ENCODE assay signal across 23 cellular contexts in the genomic region with DNA sequence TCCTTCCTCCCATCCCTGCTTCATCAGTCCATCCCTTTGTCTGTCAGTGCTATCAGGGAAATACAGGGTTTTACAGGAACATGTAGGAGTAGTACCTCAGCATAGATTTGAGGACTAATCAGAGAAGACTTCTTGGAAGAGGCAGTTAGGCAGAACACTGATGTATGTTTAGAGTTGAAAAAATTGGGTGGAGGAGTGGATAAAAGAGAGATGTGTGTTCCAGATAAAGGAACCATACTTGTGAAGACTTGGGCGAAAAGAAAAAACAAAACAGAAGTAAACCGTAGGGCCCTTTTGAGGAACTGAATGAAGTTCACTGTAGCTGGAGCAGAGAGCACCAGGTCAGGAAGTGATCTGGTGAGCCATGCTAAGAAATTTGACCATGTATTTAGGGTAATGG. TPM values are rescaled to one million over a fixed set of nuclear protein-coding genes. Genes with fewer than 3 reads are reported as not detected.
A peak's percentile ranks its signal among the peaks of the same experiment; 100 is the strongest.
DNase-seq lines count a peak whose midpoint lies in the region; FAIRE-seq and TF ChIP-seq lines count a peak whose summit lies in the region.
"Had no signal": no experiment of that assay in that cellular context is flagged by ENCODE, and none has a peak within 500 bp of the region (broad histone marks: within the 10 kb centered on the region; RNA-seq: fewer than 3 reads in every experiment).

No MANE protein-coding gene starts in this region.

- H2AFZ ChIP-seq in Loucy (ENCODE audit: low read length) (no peak overlapping the region), mesenchymal stem cell (ENCODE audit: low read depth, low read length) (no peak overlapping the region)

- H3K9ac ChIP-seq in Loucy (ENCODE audit: low read depth, low read length, poor library complexity, severe bottlenecking) (peak overlapping the region; percentile 16), mesenchymal stem cell (ENCODE audit: low read length) (no peak overlapping the region)
- H3K9ac ChIP-seq: SK-N-SH had no signal

- H3K79me1 ChIP-seq in mesenchymal stem cell (replicated peaks; ENCODE audit: low read length, poor library complexity, severe bottlenecking) = peaks cover 15% of the 10 kb centered on the region

- H3K4me2 ChIP-seq in Loucy (ENCODE audit: low read depth, low read length, poor library complexity, severe bottlenecking) (peak overlapping the region; percentile 37), mesenchymal stem cell (ENCODE audit: low read length, poor library complexity, severe bottlenecking) (no peak overlapping the region)
- H3K4me2 ChIP-seq: SK-N-SH had no signal

- H3K27ac ChIP-seq in neutrophil = peak overlapping the region; percentile 55
- H3K27ac ChIP-seq in caudate nucleus (ENCODE audit: low read depth, low read length) = no peak overlapping the region
- no peak overlapping the region for H3K27ac ChIP-seq in mesenchymal stem cell (ENCODE audit: low read length, poor library complexity, severe bottlenecking)
- H3K27ac ChIP-seq: pancreas, Peyer's patch, VCaP had no signal

- H3K14ac ChIP-seq in mesenchymal stem cell (ENCODE audit: low read length in 2 of 2) = no peak overlapping the region

- H4K20me1 ChIP-seq in Loucy (ENCODE audit: insufficient read depth, low read length, poor library complexity, severe bottlenecking) = no peaks in the 10 kb centered on the region

- TF ChIP-seq CTCF in Loucy (conservative IDR thresholded peaks at IDR 0.05; ENCODE audit: low read length) (no peak), neutrophil (IDR thresholded peaks at IDR 0.05) (no peak)

- no peak overlapping the region for H4K91ac ChIP-seq in mesenchymal stem cell (ENCODE audit: low read length)

- no peak overlapping the region for H2BK12ac ChIP-seq in mesenchymal stem cell (ENCODE audit: low read length in 2 of 2)

- no peak overlapping the region for H2BK5ac ChIP-seq in mesenchymal stem cell (ENCODE audit: low read depth, low read length, poor library complexity, severe bottlenecking)

- no peaks in the 10 kb centered on the region for H3K27me3 ChIP-seq in Loucy (ENCODE audit: insufficient read depth, low read length, poor library complexity, severe bottlenecking)
- H3K27me3 ChIP-seq in neutrophil = no peaks in the 10 kb centered on the region
- H3K27me3 ChIP-seq in mesenchymal stem cell (ENCODE audit: control insufficient read depth in 1 of 2, insufficient read depth in 1 of 2, low read length in 2 of 2) = no peaks in the 10 kb centered on the region
- H3K27me3 ChIP-seq: pancreas, Peyer's patch, stomach had no signal

- peak overlapping the region in 1 of 2 experiments; percentile 41 for H3K18ac ChIP-seq in mesenchymal stem cell (ENCODE audit: low read depth in 1 of 2, low read length in 2 of 2)

- no peak for TF ChIP-seq POLR2A in GM12892 (IDR thresholded peaks at IDR 0.05; ENCODE audit: low read depth, low read length)

- WGBS in mesenchymal stem cell = 86% methylated on average over 2 of the region's 2 CpGs

- DNase-seq in GM12892 (ENCODE audit: insufficient read length) (no peak), SKM-1 (lab: John Stamatoyannopoulos, UW; ENCODE audit: unreplicated experiment) (peak; percentile 44), caudate nucleus (lab: John Stamatoyannopoulos, UW) (no peak), mesenchymal stem cell (no peak)
- no peak for DNase-seq in T-helper 2 cell treated with Interferon-gamma antibody and Interleukin-4, amounts not matched to agents 5 μg/mL and 100 μg/mL, for 36 hours (ENCODE audit: low spot score)
- DNase-seq: activated CD8-positive, alpha-beta T cell treated with anti-CD3 and anti-CD28 coated beads, Interleukin-2, amount 10 ng/mL, durations not matched to agents 7 days and 5 days; activated T-cell treated with anti-CD3 and anti-CD28 coated beads, Interleukin-2, amount 50 U/mL, for 72 hours; COR-L47; H7; NCI-H1417; NCI-H69; pancreas; Peyer's patch; SK-N-SH; stimulated activated CD4-positive, alpha-beta T cell treated with anti-CD3 and anti-CD28 coated beads, Interleukin-1b, Interleukin-23, amount 100 ng/mL, for 48 hours; stomach had no signal

- no peaks in the 10 kb centered on the region for H3K9me3 Mint-ChIP-seq in T-helper 2 cell treated with Interferon-gamma antibody and Interleukin-4, amounts not matched to agents 5 μg/mL and 100 μg/mL, for 36 hours
- H3K9me3 Mint-ChIP-seq: activated naive CD4-positive, alpha-beta T cell treated with anti-CD3 and anti-CD28 coated beads, Interleukin-2, amount 50 U/mL, for 24 hours; activated T-cell treated with anti-CD3 and anti-CD28 coated beads, Interleukin-2, amount 50 U/mL, for 72 hours had no signal

- H3K4ac ChIP-seq in mesenchymal stem cell (ENCODE audit: low read depth in 1 of 2, low read length in 2 of 2) = peak overlapping the region in 1 of 2 experiments; percentile 21

- peaks cover 6% of the 10 kb centered on the region for H3K36me3 Mint-ChIP-seq in T-helper 2 cell treated with Interferon-gamma antibody and Interleukin-4, amounts not matched to agents 5 μg/mL and 100 μg/mL, for 36 hours (ENCODE audit: low read depth)

- H3K9me3 ChIP-seq in Loucy (ENCODE audit: insufficient read depth, low read depth, low read length) (no peaks in the 10 kb centered on the region), neutrophil (no peaks in the 10 kb centered on the region), mesenchymal stem cell (ENCODE audit: control insufficient read depth, low read length) (no peaks in the 10 kb centered on the region)
- H3K9me3 ChIP-seq: pancreas, Peyer's patch, SK-N-SH, stomach had no signal

- peak; percentile 5 for FAIRE-seq in GM12892 (lab: Jason Lieb, UNC)
- FAIRE-seq: colon, endometrium, pancreas had no signal

- H3K36me3 ChIP-seq in Loucy (ENCODE audit: insufficient read depth, low read length) = no peaks in the 10 kb centered on the region
- H3K36me3 ChIP-seq in neutrophil = no peaks in the 10 kb centered on the region
- H3K36me3 ChIP-seq in mesenchymal stem cell (ENCODE audit: control insufficient read depth in 1 of 2, insufficient read depth in 2 of 2, low read depth in 1 of 2, low read length in 2 of 2) = no peaks in the 10 kb centered on the region
- H3K36me3 ChIP-seq: pancreas, Peyer's patch, stomach had no signal

- no peak overlapping the region for H2BK120ac ChIP-seq in mesenchymal stem cell (ENCODE audit: low read depth, low read length)

- H3K23ac ChIP-seq in mesenchymal stem cell (ENCODE audit: low read length in 2 of 2) = no peak overlapping the region

- peaks cover 81% of the 10 kb centered on the region for H3K4me1 ChIP-seq in Loucy (ENCODE audit: insufficient read depth, low read length, poor library complexity, severe bottlenecking)
- peaks cover 10 to 13% of the 10 kb centered on the region in 2 experiments for H3K4me1 ChIP-seq in neutrophil (ENCODE audit: control insufficient read depth in 1 of 2, insufficient read depth in 1 of 2, low read depth in 1 of 2, low read length in 1 of 2)
- H3K4me1 ChIP-seq in mesenchymal stem cell (ENCODE audit: control insufficient read depth, insufficient read depth, low read depth, low read length) = peaks cover 7% of the 10 kb centered on the region

- no peak overlapping the region for H2BK15ac ChIP-seq in mesenchymal stem cell (ENCODE audit: low read depth, poor library complexity, severe bottlenecking)

- H3K79me2 ChIP-seq in Loucy (ENCODE audit: insufficient read depth, low read length) = peaks cover 85% of the 10 kb centered on the region

- H2AK5ac ChIP-seq in mesenchymal stem cell (ENCODE audit: low read length, severe bottlenecking) = no peak overlapping the region

- H3K4me1 Mint-ChIP-seq in T-helper 2 cell treated with Interferon-gamma antibody and Interleukin-4, amounts not matched to agents 5 μg/mL and 100 μg/mL, for 36 hours (ENCODE audit: low read depth) = peaks cover 14% of the 10 kb centered on the region

- H3K27ac Mint-ChIP-seq in T-helper 2 cell treated with Interferon-gamma antibody and Interleukin-4, amounts not matched to agents 5 μg/mL and 100 μg/mL, for 36 hours = no peak overlapping the region
- H3K27ac Mint-ChIP-seq: activated CD8-positive, alpha-beta T cell treated with anti-CD3 and anti-CD28 coated beads, Interleukin-2, amount 10 ng/mL, durations not matched to agents 7 days and 5 days; activated naive CD4-positive, alpha-beta T cell treated with anti-CD3 and anti-CD28 coated beads, Interleukin-2, amount 50 U/mL, for 24 hours; activated T-cell treated with anti-CD3 and anti-CD28 coated beads, Interleukin-2, amount 50 U/mL, for 72 hours had no signal

- H3K9me2 ChIP-seq in Loucy (replicated peaks; ENCODE audit: low read depth, low read length) = no peaks in the 10 kb centered on the region
- H3K9me2 ChIP-seq: SK-N-SH had no signal

- no peak overlapping the region for H3K4me3 Mint-ChIP-seq in T-helper 2 cell treated with Interferon-gamma antibody and Interleukin-4, amounts not matched to agents 5 μg/mL and 100 μg/mL, for 36 hours
- H3K4me3 Mint-ChIP-seq: activated CD8-positive, alpha-beta T cell treated with anti-CD3 and anti-CD28 coated beads, Interleukin-2, amount 10 ng/mL, durations not matched to agents 7 days and 5 days; activated naive CD4-positive, alpha-beta T cell treated with anti-CD3 and anti-CD28 coated beads, Interleukin-2, amount 50 U/mL, for 24 hours; activated T-cell treated with anti-CD3 and anti-CD28 coated beads, Interleukin-2, amount 50 U/mL, for 72 hours had no signal

- H3K27me3 Mint-ChIP-seq in T-helper 2 cell treated with Interferon-gamma antibody and Interleukin-4, amounts not matched to agents 5 μg/mL and 100 μg/mL, for 36 hours (ENCODE audit: low read depth) = no peaks in the 10 kb centered on the region
- H3K27me3 Mint-ChIP-seq: activated naive CD4-positive, alpha-beta T cell treated with anti-CD3 and anti-CD28 coated beads, Interleukin-2, amount 50 U/mL, for 24 hours had no signal

- H4K8ac ChIP-seq in mesenchymal stem cell (ENCODE audit: low read length) = no peak overlapping the region

- H3F3A ChIP-seq in Loucy (ENCODE audit: low read depth) = peaks cover 5% of the 10 kb centered on the region; the same call in 1 of the 2 replicates

- H3K4me3 ChIP-seq in Loucy (ENCODE audit: low read length, poor library complexity, severe bottlenecking) = no peak overlapping the region
- no peak overlapping the region for H3K4me3 ChIP-seq in neutrophil (ENCODE audit: low read depth in 1 of 2, low read length in 1 of 2)
- no peak overlapping the region for H3K4me3 ChIP-seq in mesenchymal stem cell (ENCODE audit: insufficient read depth in 1 of 2, low read depth in 1 of 2, low read length in 2 of 2)
- H3K4me3 ChIP-seq: lung, pancreas, Peyer's patch, stomach had no signal

RNA-seq across cellular contexts. Expression of a gene that starts 32.2 kb away (rescaled TPM):
- 27.9 TPM for polyA plus RNA-seq in GM12892 (2012; ENCODE audit: missing spikeins)
- polyA plus RNA-seq in mesenchymal stem cell (2013, experiment 1 of 2) = 20.2 TPM
- 18.9 TPM for polyA plus RNA-seq in mesenchymal stem cell (2013, experiment 2 of 2)
